9 cellular contexts compared by ENCODE assay signal in genomic region chr20:17964632-17965031, GRCh38. TPM values are rescaled to one million over a fixed set of nuclear protein-coding genes. Genes with fewer than 3 reads are reported as not detected.
DNase-seq lines count a peak whose midpoint lies in the region; ATAC-seq, FAIRE-seq and TF ChIP-seq lines count a peak whose summit lies in the region.
"Had no signal": no experiment of that assay in that cellular context is flagged by ENCODE, and none has a peak within 500 bp of the region (broad histone marks: within the 10 kb centered on the region; RNA-seq: fewer than 3 reads in every experiment).

No MANE protein-coding gene starts in this region.

- H3K4ac ChIP-seq in H1 (replicated peaks; ENCODE audit: insufficient read length, low read depth, low read length): no peak overlapping the region

- peak overlapping the region; percentile 84 for H3K4me2 ChIP-seq in DND-41 (ENCODE audit: insufficient read depth, low read length)
- H3K4me2 ChIP-seq in H1 (ENCODE audit: insufficient read depth in 1 of 2, low read depth in 2 of 2, low read length in 2 of 2): peak overlapping the region; percentile 76 to 98

- H3K79me2 ChIP-seq in DND-41 (ENCODE audit: insufficient read depth, low read length) (peaks cover 97% of the 10 kb centered on the region), H1 (ENCODE audit: control insufficient read depth in 1 of 2, insufficient read depth in 2 of 2, low read length in 2 of 2) (peaks cover 87 to 97% of the 10 kb centered on the region in 2 experiments)

- no peak overlapping the region for H2BK20ac ChIP-seq in H1 (ENCODE audit: low read length)

- H3K4me1 Mint-ChIP-seq in osteocyte (ENCODE audit: unreplicated experiment): peaks cover 70% of the 10 kb centered on the region

- peak overlapping the region; percentile 98 for H3K27ac ChIP-seq in DND-41 (ENCODE audit: low read length)
- 0 out of 2 replicates have a peak overlapping the region, but pooled peaks have one; percentile 4 for H3K27ac ChIP-seq in H1 (ENCODE audit: low read depth, low read length)
- H3K27ac ChIP-seq in caudate nucleus (ENCODE audit: low read depth, low read length): no peak overlapping the region

- no peak overlapping the region for H2BK12ac ChIP-seq in H1 (ENCODE audit: low read depth, low read length)

- 56% methylated on average over 3 of the region's 3 CpGs; no CpG with 5 or more reads in 1 of the 2 experiments for WGBS in H1 (ENCODE audit: extremely low coverage in 1 of 2, insufficient coverage in 1 of 2, insufficient read length in 1 of 2, insufficient replicate concordance in 2 of 2, low coverage in 1 of 2, low lambda C conversion rate in 2 of 2, missing lambda C conversion rate in 1 of 2), 2 experiments

- POLR2A ChIA-PET in H1 (lab: Charles Lee; ENCODE audit: partially characterized antibody): interaction anchor here (0.6 to 20.7 kb wide), 7 partner anchors 8 to 93 kb away, joined by 3 to 424 read pairs (median 9); partner anchors contain the start of gene OVOL2

- H3K27me3 Mint-ChIP-seq in osteocyte (ENCODE audit: unreplicated experiment): no peaks in the 10 kb centered on the region

- H4K20me1 ChIP-seq in DND-41 (ENCODE audit: insufficient read depth, low read length) (peaks cover 82% of the 10 kb centered on the region), H1 (replicated peaks in 1 of 2; ENCODE audit: control insufficient read depth in 1 of 2, insufficient read depth in 2 of 2, low read length in 2 of 2) (peaks cover 44 to 47% of the 10 kb centered on the region in 2 experiments)

- DNase-seq in DND-41: no peak
- DNase-seq in NT2/D1 (ENCODE audit: low read depth, low spot score): no peak
- DNase-seq in H1 (ENCODE audit: low read depth in 1 of 2, low spot score in 2 of 2): no peak
- no peak for DNase-seq in osteocyte (ENCODE audit: extremely low spot score, unreplicated experiment)
- DNase-seq in caudate nucleus (lab: John Stamatoyannopoulos, UW): no peak
- no peak for DNase-seq in NCI-H345 treated with DMSO at 0.1 percent for 48 hours (lab: John Stamatoyannopoulos, UW; ENCODE audit: unreplicated experiment)

- ATAC-seq in DND-41 (ENCODE audit: insufficient read depth, low read depth): no peak
- ATAC-seq in GM19023 (IDR thresholded peaks at IDR 0.05; ENCODE audit: unreplicated experiment): no peak
- ATAC-seq in GM19035 (IDR thresholded peaks at IDR 0.05; ENCODE audit: unreplicated experiment): no peak

- H3K27me3 ChIP-seq in DND-41 (ENCODE audit: insufficient read depth, low read length, poor library complexity) (no peaks in the 10 kb centered on the region), NT2/D1 (ENCODE audit: insufficient read depth, insufficient read length) (no peaks in the 10 kb centered on the region), H1 (replicated peaks in 1 of 4; ENCODE audit: control insufficient read depth in 3 of 4, extremely low read depth in 1 of 4, insufficient read depth in 3 of 4, low read length in 3 of 4) (no peaks in the 10 kb centered on the region)
- H3K27me3 ChIP-seq: ascending aorta had no signal

- H3K4me3 ChIP-seq in DND-41 (ENCODE audit: low read depth in 1 of 2, low read length in 2 of 2): peak overlapping the region; percentile 7 to 72; a peak in 3 of 4 replicates
- H3K4me3 ChIP-seq in NT2/D1 (ENCODE audit: insufficient read length, low read depth): peak overlapping the region; percentile 94
- H3K4me3 ChIP-seq in H1 (ENCODE audit: extremely low read depth in 1 of 4, insufficient read depth in 2 of 4, low read depth in 3 of 4, low read length in 4 of 4): peak overlapping the region in 2 of 4 experiments; percentile 77 to 94; a peak in 3 of 8 replicates

- H3K14ac ChIP-seq in H1 (ENCODE audit: insufficient read length): no peak overlapping the region

- H2AFZ ChIP-seq in DND-41 (ENCODE audit: low read depth, low read length) (no peak overlapping the region), H1 (ENCODE audit: low read length) (no peak overlapping the region)

- H3K36me3 Mint-ChIP-seq in osteocyte (ENCODE audit: unreplicated experiment): peaks cover 18% of the 10 kb centered on the region

- H3K4me1 ChIP-seq in DND-41 (ENCODE audit: insufficient read depth, low read length) (peaks cover 66% of the 10 kb centered on the region), NT2/D1 (ENCODE audit: insufficient read depth, insufficient read length) (no peaks in the 10 kb centered on the region), H1 (replicated peaks in 1 of 4; ENCODE audit: control insufficient read depth in 3 of 4, insufficient read depth in 4 of 4, low read length in 3 of 4) (peaks cover 2 to 19% (median 15%) of the 10 kb centered on the region in 4 experiments; a peak in 6 of 7 replicates)

- TF ChIP-seq POLR2A in H1 (IDR thresholded peaks at IDR 0.05; ENCODE audit: control extremely low read depth in 1 of 2, low read depth in 2 of 2, low read length in 2 of 2): peak in 1 of 2 experiments; percentile 30; a peak in 2 of 3 replicates

- no peaks in the 10 kb centered on the region for H3K79me1 ChIP-seq in H1 (ENCODE audit: low read depth, low read length)

- no peak overlapping the region for H3K56ac ChIP-seq in H1 (replicated peaks; ENCODE audit: insufficient read length, low read depth, low read length)

- no peak for FAIRE-seq in H1 (lab: Jason Lieb, UNC)

- no peak overlapping the region for H4K5ac ChIP-seq in H1 (ENCODE audit: insufficient read length, low read depth, low read length)

- H3K27ac Mint-ChIP-seq in osteocyte (ENCODE audit: unreplicated experiment): peak overlapping the region; percentile 83

- no peak overlapping the region for H2BK120ac ChIP-seq in H1 (replicated peaks; ENCODE audit: low read depth, low read length)

- H2BK5ac ChIP-seq in H1 (ENCODE audit: low read depth, low read length): no peak overlapping the region

- H2BK15ac ChIP-seq in H1 (ENCODE audit: low read length): no peak overlapping the region

- CTCF ChIA-PET in H1 (lab: Charles Lee; ENCODE audit: partially characterized antibody): interaction anchor here (0.6 to 2.0 kb wide), 6 partner anchors 16 to 90 kb away, joined by 3 to 8 read pairs (median 4); no protein-coding TSS in a partner anchor

- H3K36me3 ChIP-seq in DND-41 (ENCODE audit: insufficient read depth, low read length) (peaks cover 77% of the 10 kb centered on the region), NT2/D1 (ENCODE audit: insufficient read depth, insufficient read length, low read length) (peaks cover 68% of the 10 kb centered on the region), H1 (ENCODE audit: control insufficient read depth in 2 of 4, insufficient read depth in 4 of 4, low read length in 3 of 4) (peaks cover 0 to 27% (median 0%) of the 10 kb centered on the region in 4 experiments; a peak in 1 of 8 replicates)
- H3K36me3 ChIP-seq: ascending aorta had no signal

- H3K9me3 Mint-ChIP-seq in osteocyte (ENCODE audit: unreplicated experiment): no peaks in the 10 kb centered on the region

- H3K9me3 ChIP-seq in DND-41 (ENCODE audit: insufficient read depth, low read length, severe bottlenecking): no peaks in the 10 kb centered on the region
- no peaks in the 10 kb centered on the region for H3K9me3 ChIP-seq in NT2/D1 (ENCODE audit: insufficient read depth, low read length)
- no peaks in the 10 kb centered on the region for H3K9me3 ChIP-seq in H1 (ENCODE audit: insufficient read depth in 2 of 2, low read depth in 1 of 2, low read length in 1 of 2)
- H3K9me3 ChIP-seq: ascending aorta had no signal

- H4K91ac ChIP-seq in H1 (replicated peaks; ENCODE audit: insufficient read length, low read length): no peak overlapping the region

- no peak overlapping the region for H3K23ac ChIP-seq in H1 (ENCODE audit: insufficient read length)

- no peak overlapping the region for H3K18ac ChIP-seq in H1 (ENCODE audit: extremely low read depth, low read length)

- no peak for TF ChIP-seq RAD21 in H1 (IDR thresholded peaks at IDR 0.05 in 1 of 2, conservative IDR thresholded peaks at IDR 0.05 in 1 of 2; ENCODE audit: low read depth in 2 of 2, low read length in 2 of 2)

- TF ChIP-seq EP300 in H1 (IDR thresholded peaks at IDR 0.05; ENCODE audit: borderline replicate concordance in 1 of 2, low read depth in 2 of 2, low read length in 2 of 2): no peak

- H3K9ac ChIP-seq in DND-41 (ENCODE audit: low read depth, low read length) (peak overlapping the region; percentile 89), NT2/D1 (ENCODE audit: insufficient read length, low read depth) (no peak overlapping the region), H1 (replicated peaks in 1 of 4; ENCODE audit: extremely low read depth in 1 of 4, low read depth in 3 of 4, low read length in 3 of 4) (no peak overlapping the region; a peak in 2 of 7 replicates)

- no peak overlapping the region for H4K8ac ChIP-seq in H1 (ENCODE audit: extremely low read depth, insufficient read depth, low read length)

- H3K23me2 ChIP-seq in H1 (ENCODE audit: low read depth, low read length): peaks cover 11% of the 10 kb centered on the region

- H2AK5ac ChIP-seq in H1 (ENCODE audit: low read depth, low read length): no peak overlapping the region

- H3K4me3 Mint-ChIP-seq in osteocyte (ENCODE audit: unreplicated experiment): peak overlapping the region; percentile 81

- TF ChIP-seq CTCF in DND-41 (IDR thresholded peaks at IDR 0.05; ENCODE audit: borderline replicate concordance, extremely low read depth, low read length, poor library complexity, severe bottlenecking) (no peak), H1 (IDR thresholded peaks at IDR 0.05; ENCODE audit: control extremely low read depth in 1 of 3, insufficient read depth in 1 of 3, low read depth in 1 of 3, low read length in 3 of 3) (no peak), osteocyte (IDR thresholded peaks at IDR 0.05) (no peak)

RNA-seq across cellular contexts. Expression of gene SNX5, which starts 4.0 kb away (rescaled TPM):
- total RNA-seq in H1 (2021; fragmentation: NEBNext Ultra II Directional; extraction: Animal tissue kit (Norgen Biotek cat#: 25700)): 181 and 194 TPM in 2 replicates
- 140 and 155 TPM in 2 replicates for polyA plus RNA-seq in H1 (2011; rRNA removed)
- polyA plus RNA-seq in H1 (2011; cell fraction: cytosol; rRNA removed): 179 TPM
- 236 TPM for polyA plus RNA-seq in H1 (2011; cell fraction: nucleus; rRNA removed)
- 129 to 235 TPM (median 148 TPM) in 4 replicates for polyA plus RNA-seq in H1 (2012, experiment 1 of 2)
- polyA plus RNA-seq in H1 (2012, experiment 2 of 2): 34.5 TPM
- polyA plus RNA-seq in H1 (2013, experiment 1 of 2): 213 TPM
- polyA plus RNA-seq in H1 (2013, experiment 2 of 2): 198 TPM
- 163 and 196 TPM in 2 replicates for polyA minus RNA-seq in H1 (2011; rRNA and poly(A)+ RNA removed)
- 156 TPM for polyA minus RNA-seq in H1 (2011; cell fraction: cytosol; rRNA and poly(A)+ RNA removed)
- polyA minus RNA-seq in H1 (2011; cell fraction: nucleus; rRNA and poly(A)+ RNA removed): 471 TPM
- 140 and 147 TPM in 2 replicates for total RNA-seq in osteocyte

RNA-seq across cellular contexts. Expression of gene MGME1, which starts 4.2 kb away (rescaled TPM):
- total RNA-seq in H1 (2021; fragmentation: NEBNext Ultra II Directional; extraction: Animal tissue kit (Norgen Biotek cat#: 25700)): 56.3 and 59.0 TPM in 2 replicates
- 13.7 and 27.7 TPM in 2 replicates for polyA plus RNA-seq in H1 (2011; rRNA removed)
- polyA plus RNA-seq in H1 (2011; cell fraction: cytosol; rRNA removed): 26.3 TPM
- polyA plus RNA-seq in H1 (2011; cell fraction: nucleus; rRNA removed): 10.6 TPM
- polyA plus RNA-seq in H1 (2012, experiment 1 of 2): 41.6 to 71.7 TPM (median 46.4 TPM) in 4 replicates
- polyA plus RNA-seq in H1 (2012, experiment 2 of 2): 8.8 TPM
- 34.4 TPM for polyA plus RNA-seq in H1 (2013, experiment 1 of 2)
- 35.2 TPM for polyA plus RNA-seq in H1 (2013, experiment 2 of 2)
- 29.0 and 31.2 TPM in 2 replicates for polyA minus RNA-seq in H1 (2011; rRNA and poly(A)+ RNA removed)
- polyA minus RNA-seq in H1 (2011; cell fraction: cytosol; rRNA and poly(A)+ RNA removed): 36.3 TPM
- 31.8 TPM for polyA minus RNA-seq in H1 (2011; cell fraction: nucleus; rRNA and poly(A)+ RNA removed)
- total RNA-seq in osteocyte: 38.5 and 40.5 TPM in 2 replicates
